Comparison of ENCODE assay signal across 8 cellular contexts in the genomic region with DNA sequence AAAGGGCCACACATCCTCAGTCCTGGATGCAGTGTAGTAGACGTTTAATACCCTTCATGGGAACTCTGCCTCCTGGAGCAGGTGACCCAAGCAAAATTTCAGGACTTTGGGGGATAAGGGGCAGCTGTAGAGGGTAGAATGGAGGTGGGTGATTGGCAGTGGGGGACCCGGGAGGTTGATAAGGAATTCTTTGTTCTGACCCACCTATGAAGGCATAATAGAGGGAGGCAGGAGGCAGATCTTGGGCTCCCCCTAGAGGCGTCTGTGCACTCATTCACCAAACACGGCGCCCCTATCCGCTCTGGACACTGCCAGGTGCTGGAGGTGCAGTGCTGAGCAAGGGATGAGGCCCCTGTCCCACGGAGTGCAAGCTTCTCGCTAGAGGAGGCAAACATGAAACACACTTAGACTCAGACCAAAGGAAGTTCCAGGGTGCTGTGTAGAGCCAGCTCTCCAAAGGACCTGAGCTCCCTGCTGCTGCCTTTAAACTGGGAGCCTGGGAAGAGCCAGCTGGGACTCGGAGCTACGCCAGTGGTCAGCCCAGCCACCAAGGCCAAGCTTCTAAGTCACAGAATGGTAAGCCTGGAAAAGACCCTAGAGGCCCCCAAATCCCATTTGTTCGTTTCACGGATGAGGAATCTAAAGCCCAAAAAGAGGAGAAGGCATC.
DNase-seq lines count a peak whose midpoint lies in the region; ATAC-seq and TF ChIP-seq lines count a peak whose summit lies in the region.

No MANE protein-coding gene starts in this region.

- no peaks in the 10 kb centered on the region for H3K9me3 Mint-ChIP-seq in memory B cell

- no peak overlapping the region for H3K4me3 Mint-ChIP-seq in memory B cell

- H3K27ac Mint-ChIP-seq in memory B cell, result peak overlapping the region; percentile 61

- peaks cover 4% of the 10 kb centered on the region for H3K4me1 Mint-ChIP-seq in memory B cell

- TF ChIP-seq CTCF in AG09319 (IDR thresholded peaks at IDR 0.05; ENCODE audit: low read depth, low read length), result peak; percentile 81

- no peaks in the 10 kb centered on the region for H3K27me3 Mint-ChIP-seq in memory B cell

- no peak for DNase-seq in AG09319 (ENCODE audit: extremely low read depth, low read depth)
- DNase-seq in NCI-H345 treated with DMSO at 0.1 percent for 48 hours (lab: John Stamatoyannopoulos, UW; ENCODE audit: unreplicated experiment), result peak; percentile 42
- peak; percentile 77 for DNase-seq in activated CD4-positive, alpha-beta T cell treated with anti-CD3 and anti-CD28 coated beads for 48 hours
- DNase-seq in dedifferentiated amniotic fluid mesenchymal stem cell (ENCODE audit: extremely low spot score), result peak; percentile 30
- peak; percentile 53 to 62 for DNase-seq in memory B cell (ENCODE audit: low spot score in 2 of 2)
- DNase-seq in stimulated activated CD8-positive, alpha-beta memory T cell treated with anti-CD3 and anti-CD28 coated beads, Interleukin-4, amount 100 ng/mL, for 48 hours, result peak; percentile 80

- no peaks in the 10 kb centered on the region for H3K36me3 Mint-ChIP-seq in memory B cell

- peak; percentile 61 for ATAC-seq in GM18861 (IDR thresholded peaks at IDR 0.05; ENCODE audit: unreplicated experiment)
- ATAC-seq in HG03066 (IDR thresholded peaks at IDR 0.05; ENCODE audit: low read depth, unreplicated experiment), result peak; percentile 80
- ATAC-seq in memory B cell (ENCODE audit: low read depth), result peak; percentile 85
